ENCODE assay signal across 9 cellular contexts in the genomic region with DNA sequence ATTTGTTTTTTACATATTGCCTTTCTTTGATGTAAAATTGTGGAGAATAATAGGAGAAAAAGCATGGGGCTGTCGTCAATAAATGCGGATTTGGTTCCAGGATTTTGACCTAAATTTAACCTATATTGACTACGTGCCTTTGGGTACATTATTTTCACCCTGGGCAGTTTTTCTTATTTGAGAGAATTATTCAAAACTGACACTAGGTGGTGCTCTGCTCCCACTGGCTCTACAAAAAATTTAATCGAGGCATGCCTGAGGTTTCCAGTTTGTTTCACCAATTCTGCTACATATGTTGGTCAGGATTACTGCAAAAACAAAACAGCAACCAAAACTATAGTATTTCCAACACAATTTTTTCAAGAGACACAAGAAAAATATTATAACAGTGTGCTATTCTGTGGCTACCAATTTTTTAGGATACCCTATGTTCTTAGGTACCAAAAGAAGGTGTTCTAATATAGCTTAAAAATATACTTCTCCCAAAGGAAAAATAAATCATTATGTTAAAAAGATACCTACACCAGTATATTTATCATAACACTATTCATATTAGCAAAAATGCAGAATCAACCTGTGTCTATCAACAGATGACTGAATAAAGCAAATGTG. TPM values are rescaled to one million over a fixed set of nuclear protein-coding genes. Genes with fewer than 3 reads are reported as not detected.
DNase-seq lines count a peak whose midpoint lies in the region; ATAC-seq and TF ChIP-seq lines count a peak whose summit lies in the region.
"Had no signal": no experiment of that assay in that cellular context is flagged by ENCODE, and none has a peak within 500 bp of the region (broad histone marks: within the 10 kb centered on the region; RNA-seq: fewer than 3 reads in every experiment).

No MANE protein-coding gene starts in this region.

- TF ChIP-seq CTCF in Caco-2 (IDR thresholded peaks at IDR 0.05; ENCODE audit: insufficient read depth in 1 of 2, low read depth in 1 of 2, low read length in 1 of 2, severe bottlenecking in 1 of 2, unreplicated experiment in 1 of 2) (peak; percentile 59 to 62), prostate gland (IDR thresholded peaks at IDR 0.05) (peak; percentile 49 to 73 (median 70))

- no peak overlapping the region for H3K27ac Mint-ChIP-seq in Caco-2 (ENCODE audit: unreplicated experiment)

- POLR2A ChIA-PET in Caco-2 (lab: Charles Lee): no interaction called here

- no peak overlapping the region for H3K4me3 Mint-ChIP-seq in Caco-2 (ENCODE audit: unreplicated experiment)

- peak; percentile 68 for ATAC-seq in GM18858 (IDR thresholded peaks at IDR 0.05; ENCODE audit: unreplicated experiment)
- ATAC-seq in HG02610 (IDR thresholded peaks at IDR 0.05; ENCODE audit: unreplicated experiment): no peak

- CTCF ChIA-PET in Caco-2 (lab: Charles Lee): interaction anchor here (5.0 kb wide), 1 partner anchor 108 kb away, joined by 51 read pairs; no protein-coding TSS in a partner anchor

- BruUV-seq in Caco-2 (replicated peaks; lab: Mats Ljungman, UMichigan): no TSS peak

- H3K9me3 Mint-ChIP-seq in Caco-2 (ENCODE audit: unreplicated experiment): no peaks in the 10 kb centered on the region

- intact Hi-C loops in Caco-2 (cut with micrococcal nuclease; ENCODE audit: unreplicated experiment): loop anchor here (1.0 to 5.0 kb wide), 5 partner anchors 40 to 586 kb away; partner anchors contain the start of gene SMPDL3A
- intact Hi-C loops in prostate gland (cut with DNase I): loop anchor here (2.0 kb wide), 1 partner anchor 108 kb away; no protein-coding TSS in a partner anchor

- DNase-seq in Caco-2: peak in 1 of 2 experiments; percentile 37
- DNase-seq in HT1080 (ENCODE audit: low read depth): peak; percentile 38
- peak; percentile 22 for DNase-seq in RPMI8226
- DNase-seq in fibroblast of gingiva (ENCODE audit: low read depth): peak; percentile 32
- DNase-seq in prostate gland (ENCODE audit: low spot score): no peak
- DNase-seq in stimulated activated CD4-positive, alpha-beta T cell treated with anti-CD3 and anti-CD28 coated beads, Interleukin-4, amount 100 ng/mL, for 4 hours: no peak

- H3K4me3 ChIP-seq in Caco-2 (ENCODE audit: low read depth, low read length): no peak overlapping the region
- H3K4me3 ChIP-seq in prostate gland: no peak overlapping the region
- H3K4me3 ChIP-seq: SJSA1 had no signal

- H3K27me3 Mint-ChIP-seq in Caco-2 (ENCODE audit: insufficient read depth, unreplicated experiment): no peaks in the 10 kb centered on the region

- no peaks in the 10 kb centered on the region for H3K27me3 ChIP-seq in Caco-2 (replicated peaks; ENCODE audit: control insufficient read depth, insufficient read depth, low read length)
- H3K27me3 ChIP-seq in prostate gland (replicated peaks; ENCODE audit: insufficient read depth): no peaks in the 10 kb centered on the region
- H3K27me3 ChIP-seq: SJSA1 had no signal

- no peak for TF ChIP-seq POLR2A in prostate gland (IDR thresholded peaks at IDR 0.05)

- H3K36me3 Mint-ChIP-seq in Caco-2 (ENCODE audit: insufficient read depth, unreplicated experiment): no peaks in the 10 kb centered on the region

- no peak overlapping the region for H3K27ac ChIP-seq in prostate gland
- H3K27ac ChIP-seq: SJSA1 had no signal

- H3K4me1 Mint-ChIP-seq in Caco-2 (ENCODE audit: low read depth, unreplicated experiment): peaks cover 15% of the 10 kb centered on the region

- H3K36me3 ChIP-seq in Caco-2 (ENCODE audit: control insufficient read depth, insufficient read depth, low read length): no peaks in the 10 kb centered on the region
- H3K36me3 ChIP-seq in prostate gland: no peaks in the 10 kb centered on the region
- H3K36me3 ChIP-seq: SJSA1 had no signal

- H3K9me3 ChIP-seq in Caco-2 (no peaks in the 10 kb centered on the region), prostate gland (no peaks in the 10 kb centered on the region)
- H3K9me3 ChIP-seq: SJSA1 had no signal

- H3K4me1 ChIP-seq in Caco-2: peaks cover 9% of the 10 kb centered on the region; the same call in 1 of the 2 replicates
- no peaks in the 10 kb centered on the region for H3K4me1 ChIP-seq in prostate gland (replicated peaks)
- H3K4me1 ChIP-seq: SJSA1 had no signal

- WGBS in prostate gland: under 1% methylated on average over 4 of the region's 4 CpGs

RNA-seq across cellular contexts. Expression of gene FABP7, which starts 48.6 kb away (rescaled TPM):
- total RNA-seq in Caco-2 (2022) (0.63 TPM in 1 of 2 replicates, not detected in the other), prostate gland (not detected)
- not detected in 2 replicates for total RNA-seq in HT1080 (2014; rRNA removed; shearing (Covaris generic))
- polyA plus RNA-seq in HT1080 (2015; cell fraction: cytosol; rRNA removed): not detected in 2 replicates
- not detected in 2 replicates for polyA plus RNA-seq in HT1080 (2015; cell fraction: nucleus; rRNA removed)
- total RNA-seq: SJSA1 had no signal

RNA-seq across cellular contexts. Expression of gene SMPDL3A, which starts 58.2 kb away (rescaled TPM):
- 20.4 and 21.7 TPM in 2 replicates for total RNA-seq in Caco-2 (2022)
- total RNA-seq in HT1080 (2014; rRNA removed; shearing (Covaris generic)): 6.1 and 8.4 TPM in 2 replicates
- polyA plus RNA-seq in HT1080 (2015; cell fraction: cytosol; rRNA removed): 5.3 and 6.0 TPM in 2 replicates
- 7.3 and 8.9 TPM in 2 replicates for polyA plus RNA-seq in HT1080 (2015; cell fraction: nucleus; rRNA removed)
- total RNA-seq in prostate gland: 10 to 100 TPM in 1 of 2 donors, 1 to 10 TPM in 1; 7.6 to 30.7 TPM

Comparison
In these comparisons a context has a peak if more than half of its experiments do, and no peak if none do; other contexts are left out.
1. DNase-seq: peak in HT1080 (single experiment), RPMI8226 (single experiment) and fibroblast of gingiva (single experiment); none in prostate gland (single experiment) and stimulated activated CD4-positive, alpha-beta T cell treated with anti-CD3 and anti-CD28 coated beads, Interleukin-4, amount 100 ng/mL, for 4 hours (0 of 2).